9 cellular contexts compared by ENCODE assay signal in the genomic region with DNA sequence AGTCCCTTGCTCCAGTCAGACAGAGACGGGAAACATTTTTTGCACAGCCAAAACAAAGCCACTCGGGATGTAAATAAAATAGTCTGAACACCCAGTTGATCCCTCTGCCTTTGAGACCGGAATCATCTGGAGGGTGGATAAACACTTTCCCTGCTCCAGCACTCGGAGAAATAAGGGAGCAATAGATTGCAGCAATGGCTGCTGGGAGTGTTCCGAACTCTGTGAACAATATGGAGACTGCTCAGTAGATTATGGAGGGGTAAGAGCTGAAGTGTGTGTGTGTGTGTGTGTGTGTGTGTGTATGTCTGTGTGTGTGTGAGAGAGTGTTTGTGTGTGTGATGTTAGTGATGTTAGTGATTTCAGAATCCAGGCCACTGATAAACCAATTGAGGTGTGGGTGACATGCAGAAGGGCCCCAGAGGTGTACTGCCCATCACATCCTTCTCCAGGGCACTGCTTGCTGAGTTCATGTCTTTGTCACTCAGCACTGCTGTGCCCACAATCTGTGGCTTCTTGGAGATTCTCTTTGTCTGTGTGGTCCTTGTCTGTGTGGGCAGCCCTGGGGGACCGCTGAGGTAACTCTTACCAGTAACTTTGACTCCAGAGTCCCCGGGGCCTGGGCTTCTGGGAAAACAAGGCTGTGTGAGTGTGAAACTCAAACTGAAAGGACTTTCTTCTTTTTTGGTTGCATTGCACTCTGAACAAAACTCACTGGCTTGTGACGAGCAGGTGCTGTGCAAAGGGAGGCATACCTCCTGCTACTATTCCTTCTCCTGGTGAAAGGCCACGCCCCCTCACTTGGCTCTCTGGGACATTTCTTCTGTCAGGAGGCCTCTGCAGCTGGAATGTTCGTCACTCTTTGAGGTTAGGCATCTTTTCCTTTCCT. TPM values are rescaled to one million over a fixed set of nuclear protein-coding genes. Genes with fewer than 3 reads are reported as not detected.
A peak's percentile ranks its signal among the peaks of the same experiment; 100 is the strongest.
DNase-seq lines count a peak whose midpoint lies in the region; ATAC-seq and TF ChIP-seq lines count a peak whose summit lies in the region.
"Had no signal": no experiment of that assay in that cellular context is flagged by ENCODE, and none has a peak within 500 bp of the region (broad histone marks: within the 10 kb centered on the region; RNA-seq: fewer than 3 reads in every experiment).

No MANE protein-coding gene starts in this region.

- no peak overlapping the region for H3K4me3 ChIP-seq in MG63
- H3K4me3 ChIP-seq: gastroesophageal sphincter had no signal

- no peaks in the 10 kb centered on the region for H3K27me3 Mint-ChIP-seq in activated T-cell treated with anti-CD3 and anti-CD28 coated beads, Interleukin-2, amount 50 U/mL, for 72 hours (ENCODE audit: low read depth)

- H3K27me3 ChIP-seq in MG63: peaks cover 3% of the 10 kb centered on the region; the same call in 1 of the 2 replicates
- H3K27me3 ChIP-seq: gastroesophageal sphincter had no signal

- in situ Hi-C loops in GM13976 (cut with MboI; ENCODE audit: low sequenced_read_pairs, unreplicated experiment): no loop called here

- H3K9me3 ChIP-seq in MG63: peaks cover 6% of the 10 kb centered on the region

- H3K9me3 Mint-ChIP-seq in activated T-cell treated with anti-CD3 and anti-CD28 coated beads, Interleukin-2, amount 50 U/mL, for 72 hours: peaks cover 0 to 1% of the 10 kb centered on the region in 2 donors

- H3K4me3 Mint-ChIP-seq in activated T-cell treated with anti-CD3 and anti-CD28 coated beads, Interleukin-2, amount 50 U/mL, for 72 hours: peak overlapping the region; percentile 19 to 75

- DNase-seq in GM13976 (ENCODE audit: low spot score): peak; percentile 45
- DNase-seq in activated T-cell treated with anti-CD3 and anti-CD28 coated beads, Interleukin-2, amount 50 U/mL, for 72 hours: peak; percentile 79 to 85
- no peak for DNase-seq in cerebellum (ENCODE audit: low spot score)
- DNase-seq in NCI-H82 treated with DMSO at 0.1 percent for 48 hours (lab: John Stamatoyannopoulos, UW; ENCODE audit: unreplicated experiment): no peak
- no peak for DNase-seq in NCI-H1417 treated with DMSO at 0.1 percent for 48 hours (lab: John Stamatoyannopoulos, UW)
- no peak for DNase-seq in MG63

- peak; percentile 71 for ATAC-seq in GM19395 (IDR thresholded peaks at IDR 0.05; ENCODE audit: unreplicated experiment)
- ATAC-seq in HG03103 (IDR thresholded peaks at IDR 0.05; ENCODE audit: low read depth, unreplicated experiment): peak; percentile 56
- peak; percentile 83 to 85 for ATAC-seq in activated T-cell treated with anti-CD3 and anti-CD28 coated beads, Interleukin-2, amount 50 U/mL, for 72 hours (replicated peaks in 1 of 2)
- ATAC-seq: gastroesophageal sphincter had no signal

- peak overlapping the region; percentile 20 for H3K27ac Mint-ChIP-seq in activated T-cell treated with anti-CD3 and anti-CD28 coated beads, Interleukin-2, amount 50 U/mL, for 72 hours

- H3K4me1 Mint-ChIP-seq in activated T-cell treated with anti-CD3 and anti-CD28 coated beads, Interleukin-2, amount 50 U/mL, for 72 hours (ENCODE audit: low read depth): peaks cover 76% of the 10 kb centered on the region

- H3K36me3 ChIP-seq in MG63: no peaks in the 10 kb centered on the region
- H3K36me3 ChIP-seq: gastroesophageal sphincter had no signal

- H3K36me3 Mint-ChIP-seq in activated T-cell treated with anti-CD3 and anti-CD28 coated beads, Interleukin-2, amount 50 U/mL, for 72 hours (ENCODE audit: insufficient read depth in 2 of 2): peaks cover 0 to 7% of the 10 kb centered on the region in 2 donors

- TF ChIP-seq CTCF in GM13976 (IDR thresholded peaks at IDR 0.05; ENCODE audit: borderline replicate concordance, control extremely low read depth, extremely low read depth, insufficient read depth, missing control alignments): no peak

RNA-seq across cellular contexts. Expression of gene CRYGS, which starts 23.0 kb away (rescaled TPM):
- 1 to 10 TPM; 7.0 to 7.1 TPM for total RNA-seq in activated T-cell treated with anti-CD3 and anti-CD28 coated beads, Interleukin-2, amount 50 U/mL, for 72 hours
- 3.5 TPM for total RNA-seq in cerebellum
- total RNA-seq in MG63 (2014; rRNA removed; shearing (Covaris generic); ENCODE audit: low replicate concordance): 0.66 TPM in 1 of 2 replicates, not detected in the other

RNA-seq across cellular contexts. Expression of gene TBCCD1, which starts 45.9 kb away (rescaled TPM):
- 10 to 100 TPM; 13.6 to 16.2 TPM for total RNA-seq in activated T-cell treated with anti-CD3 and anti-CD28 coated beads, Interleukin-2, amount 50 U/mL, for 72 hours
- total RNA-seq in cerebellum: 24.4 TPM
- total RNA-seq in MG63 (2014; rRNA removed; shearing (Covaris generic); ENCODE audit: low replicate concordance): 21.5 and 24.1 TPM in 2 replicates

RNA-seq across cellular contexts. Expression of gene DNAJB11, which starts 49.3 kb away (rescaled TPM):
- 10 to 100 TPM; 29.7 to 34.2 TPM for total RNA-seq in activated T-cell treated with anti-CD3 and anti-CD28 coated beads, Interleukin-2, amount 50 U/mL, for 72 hours
- total RNA-seq in cerebellum: 30.1 TPM
- 63.1 and 86.8 TPM in 2 replicates for total RNA-seq in MG63 (2014; rRNA removed; shearing (Covaris generic); ENCODE audit: low replicate concordance)

Comparison
In these comparisons a context has a peak if more than half of its experiments do, and no peak if none do; other contexts are left out.
1. DNase-seq: peak in GM13976 (single experiment) and activated T-cell treated with anti-CD3 and anti-CD28 coated beads, Interleukin-2, amount 50 U/mL, for 72 hours (2 of 2); none in cerebellum (single experiment), NCI-H82 treated with DMSO at 0.1 percent for 48 hours (single experiment), NCI-H1417 treated with DMSO at 0.1 percent for 48 hours (single experiment) and MG63 (single experiment).
2. Peak in every context shown above with its lines, with median percentiles within 50 percentile points of each other: ATAC-seq.